In genomic region chr18:7923105-7923504, GRCh38 we compare ENCODE assay signal across 2 cellular contexts.
TF ChIP-seq lines count a peak whose summit lies in the region.

No MANE protein-coding gene starts in this region.

TF ChIP-seq in IMR-90, 13 proteins besides CTCF, POLR2A, EP300 and RAD21:
- TF ChIP-seq CHD1 (IDR thresholded peaks at IDR 0.05; ENCODE audit: low read depth, low read length) (no peak), CEBPB (IDR thresholded peaks at IDR 0.05; ENCODE audit: low read depth, low read length) (no peak), FOS (IDR thresholded peaks at IDR 0.05; ENCODE audit: low read depth, low read length) (no peak), MXI1 (IDR thresholded peaks at IDR 0.05; ENCODE audit: borderline replicate concordance, low read depth, low read length) (no peak), USF2 (IDR thresholded peaks at IDR 0.05; ENCODE audit: low read depth, low read length) (no peak), RFX5 (IDR thresholded peaks at IDR 0.05; ENCODE audit: low read depth, low read length) (no peak), SMC3 (IDR thresholded peaks at IDR 0.05; ENCODE audit: low read depth, low read length) (no peak), MAFK (IDR thresholded peaks at IDR 0.05; ENCODE audit: low read depth, low read length) (no peak), ELK1 (IDR thresholded peaks at IDR 0.05; ENCODE audit: borderline replicate concordance, low read depth, low read length) (no peak)

TF ChIP-seq in endothelial cell of umbilical vein, 7 proteins besides CTCF, POLR2A, EP300 and RAD21:
- no peak for TF ChIP-seq GATA2 (IDR thresholded peaks at IDR 0.05; ENCODE audit: insufficient read depth, insufficient read length, low read depth, low read length)
- no peak for TF ChIP-seq MAX (IDR thresholded peaks at IDR 0.05; ENCODE audit: insufficient read depth, insufficient read length)
- no peak for TF ChIP-seq FOS (IDR thresholded peaks at IDR 0.05; ENCODE audit: borderline replicate concordance, insufficient read depth, low read length)
- no peak for TF ChIP-seq POLR2AphosphoS5 (IDR thresholded peaks at IDR 0.05; ENCODE audit: insufficient read depth, low read depth, low read length)
- no peak for TF ChIP-seq EZH2 (IDR thresholded peaks at IDR 0.05; ENCODE audit: borderline replicate concordance, low read depth, low read length, severe bottlenecking)
- TF ChIP-seq MYC (IDR thresholded peaks at IDR 0.05; ENCODE audit: low read depth, low read length): no peak
- no peak for TF ChIP-seq JUN (IDR thresholded peaks at IDR 0.05; ENCODE audit: borderline replicate concordance, insufficient read depth, insufficient read length, low read depth)
